ENCODE assay signal across 26 cellular contexts in genomic region chr11:36167073-36167472, GRCh38.
DNase-seq lines count a peak whose midpoint lies in the region; ATAC-seq and TF ChIP-seq lines count a peak whose summit lies in the region.
"Had no signal": no experiment of that assay in that cellular context is flagged by ENCODE, and none has a peak within 500 bp of the region (broad histone marks: within the 10 kb centered on the region; RNA-seq: fewer than 3 reads in every experiment).

No MANE protein-coding gene starts in this region.

- H3K9me3 Mint-ChIP-seq in brain (peaks cover 12 to 18% (median 16%) of the 10 kb centered on the region in 5 experiments), osteocyte (ENCODE audit: unreplicated experiment) (peaks cover 11% of the 10 kb centered on the region)

- CTCF ChIA-PET in HEK293 (lab: Yijun Ruan, JAX), result interaction anchor here (1.0 kb wide), 1 partner anchor 45 kb away, joined by 3 read pairs; no protein-coding TSS in a partner anchor
- CTCF ChIA-PET in PC-3 (lab: Charles Lee), result no interaction called here

- H3K27me3 ChIP-seq in PC-3 (ENCODE audit: low read length), result no peaks in the 10 kb centered on the region
- no peaks in the 10 kb centered on the region for H3K27me3 ChIP-seq in body of pancreas
- H3K27me3 ChIP-seq: BE2C, BLaER1 had no signal

- peaks cover 73% of the 10 kb centered on the region for H3K4me1 Mint-ChIP-seq in brain
- H3K4me1 Mint-ChIP-seq in osteocyte (ENCODE audit: unreplicated experiment), result peaks cover 7% of the 10 kb centered on the region
- H3K4me1 Mint-ChIP-seq: CD14-positive monocyte; CD4-positive, alpha-beta memory T cell; CD4-positive, CD25-positive, alpha-beta regulatory T cell; CD8-positive, alpha-beta memory T cell had no signal

- peak overlapping the region in 3 of 5 experiments; percentile 13 to 84 (median 30) for H3K27ac Mint-ChIP-seq in brain
- H3K27ac Mint-ChIP-seq in osteocyte (ENCODE audit: unreplicated experiment), result no peak overlapping the region
- H3K27ac Mint-ChIP-seq: CD14-positive monocyte; CD4-positive, alpha-beta memory T cell; CD4-positive, CD25-positive, alpha-beta regulatory T cell; CD8-positive, alpha-beta memory T cell had no signal

- no peak for ATAC-seq in PC-3
- no peak for ATAC-seq in HG02763 (IDR thresholded peaks at IDR 0.05; ENCODE audit: unreplicated experiment)
- no peak for ATAC-seq in body of pancreas
- ATAC-seq: GM12878 had no signal

- TF ChIP-seq POLR2A in body of pancreas (IDR thresholded peaks at IDR 0.05), result no peak

- no peaks in the 10 kb centered on the region for H3K9me2 ChIP-seq in PC-3 (replicated peaks; ENCODE audit: low read length)

- no peaks in the 10 kb centered on the region for H3K79me2 ChIP-seq in PC-3 (ENCODE audit: low read length)

- no peak overlapping the region for H3K4me2 ChIP-seq in PC-3 (ENCODE audit: low read length)
- H3K4me2 ChIP-seq: BLaER1 had no signal

- POLR2A ChIA-PET in HEK293 (lab: Yijun Ruan, JAX) (no interaction called here), PC-3 (lab: Charles Lee; ENCODE audit: unreplicated experiment) (no interaction called here)

- H3K9ac ChIP-seq in PC-3 (ENCODE audit: low read length), result no peak overlapping the region
- H3K9ac ChIP-seq: BLaER1 had no signal

- H3K36me3 Mint-ChIP-seq in brain (peaks cover 32% of the 10 kb centered on the region), osteocyte (ENCODE audit: unreplicated experiment) (peaks cover 3% of the 10 kb centered on the region)
- H3K36me3 Mint-ChIP-seq: CD4-positive, alpha-beta memory T cell; CD4-positive, CD25-positive, alpha-beta regulatory T cell; CD8-positive, alpha-beta memory T cell had no signal

- intact Hi-C loops in PC-3 (cut with micrococcal nuclease), result no loop called here
- intact Hi-C loops in body of pancreas (cut with DNase I), result no loop called here

- no peaks in the 10 kb centered on the region for H3F3A ChIP-seq in PC-3 (ENCODE audit: low read length, unreplicated experiment)

- H3K4me1 ChIP-seq in HEK293 (ENCODE audit: control insufficient read depth, insufficient read depth, low read length), result peaks cover 5% of the 10 kb centered on the region
- peaks cover 30% of the 10 kb centered on the region for H3K4me1 ChIP-seq in PC-3 (ENCODE audit: insufficient read depth, low read length)
- H3K4me1 ChIP-seq in body of pancreas, result no peaks in the 10 kb centered on the region

- BruUV-seq in PC-3 (replicated peaks; lab: Mats Ljungman, UMichigan), result no TSS peak

- no peaks in the 10 kb centered on the region for H3K36me3 ChIP-seq in HEK293 (ENCODE audit: control insufficient read depth in 2 of 2, insufficient read depth in 1 of 2, low read length in 2 of 2)
- no peaks in the 10 kb centered on the region for H3K36me3 ChIP-seq in PC-3 (ENCODE audit: low read depth, low read length)
- no peaks in the 10 kb centered on the region for H3K36me3 ChIP-seq in body of pancreas (replicated peaks in 1 of 2; ENCODE audit: insufficient read depth in 1 of 2, low read depth in 2 of 2)
- H3K36me3 ChIP-seq: BE2C had no signal

- no peak overlapping the region for H3K4me3 ChIP-seq in HEK293 (ENCODE audit: low read depth, low read length)
- no peak overlapping the region for H3K4me3 ChIP-seq in PC-3 (ENCODE audit: low read length)
- H3K4me3 ChIP-seq in body of pancreas, result no peak overlapping the region
- H3K4me3 ChIP-seq: BLaER1, GM12878 had no signal

- no peak overlapping the region for H2AFZ ChIP-seq in PC-3 (ENCODE audit: low read length)

- H3K9me3 ChIP-seq in HEK293 (ENCODE audit: control insufficient read depth, insufficient read depth, low read depth, low read length), result no peaks in the 10 kb centered on the region
- no peaks in the 10 kb centered on the region for H3K9me3 ChIP-seq in PC-3 (ENCODE audit: low read length)
- no peaks in the 10 kb centered on the region for H3K9me3 ChIP-seq in body of pancreas
- H3K9me3 ChIP-seq: BE2C had no signal

- H3K27me3 Mint-ChIP-seq in brain (peaks cover 2% of the 10 kb centered on the region), osteocyte (ENCODE audit: unreplicated experiment) (no peaks in the 10 kb centered on the region)

- no peak overlapping the region for H3K4me3 Mint-ChIP-seq in brain
- H3K4me3 Mint-ChIP-seq in osteocyte (ENCODE audit: unreplicated experiment), result no peak overlapping the region
- H3K4me3 Mint-ChIP-seq: CD14-positive monocyte; CD4-positive, alpha-beta memory T cell; CD4-positive, CD25-positive, alpha-beta regulatory T cell; CD8-positive, alpha-beta memory T cell had no signal

- H4K20me1 ChIP-seq in PC-3 (ENCODE audit: low read length), result no peaks in the 10 kb centered on the region
- H4K20me1 ChIP-seq: BLaER1 had no signal

- WGBS in body of pancreas, 2 donors, result 83 to 94% methylated on average over 4 of the region's 4 CpGs

- TF ChIP-seq CTCF in HEK293 (tag by site-specific recombination; IDR thresholded peaks at IDR 0.05) (no peak), PC-3 (conservative IDR thresholded peaks at IDR 0.05; ENCODE audit: low read depth, low read length) (no peak), brain (conservative IDR thresholded peaks at IDR 0.05) (no peak), osteocyte (IDR thresholded peaks at IDR 0.05) (no peak), body of pancreas (IDR thresholded peaks at IDR 0.05) (no peak)

- no peak overlapping the region for H3K27ac ChIP-seq in HEK293 (ENCODE audit: extremely low read depth, low read depth, low read length)
- H3K27ac ChIP-seq in PC-3 (ENCODE audit: low read length), result 0 out of 2 replicates have a peak overlapping the region, but pooled peaks have one; percentile 45
- no peak overlapping the region for H3K27ac ChIP-seq in body of pancreas
- H3K27ac ChIP-seq: BLaER1 had no signal

- DNase-seq in PC-3, result no peak
- peak; percentile 19 for DNase-seq in osteocyte (ENCODE audit: extremely low spot score, unreplicated experiment)
- DNase-seq in activated CD4-positive, alpha-beta T cell treated with anti-CD3 and anti-CD28 coated beads, Interleukin-2, amount 50 U/mL, for 1 hour, result no peak
- DNase-seq in NAMALWA (ENCODE audit: low spot score), result no peak
- DNase-seq in body of pancreas, result no peak
- DNase-seq: 8988T; ACHN; BE2C; C1 segment of cervical spinal cord; CD4-positive, alpha-beta memory T cell; CD4-positive, CD25-positive, alpha-beta regulatory T cell; CD8-positive, alpha-beta memory T cell; COR-L47; DMS 273 treated with DMSO at 0.1 percent for 48 hours; DMS153; DMS53; DMS79; DND-41; EL; GDM1 had no signal

TF ChIP-seq in HEK293, 187 proteins besides CTCF, POLR2A, EP300 and RAD21 (continues in another document):
- TF ChIP-seq ZBTB1 (tag by site-specific recombination; IDR thresholded peaks at IDR 0.05), result no peak
- TF ChIP-seq ZNF10 (tag by site-specific recombination; IDR thresholded peaks at IDR 0.05), result peak; percentile 84
- no peak for TF ChIP-seq ZNF654 (tag by site-specific recombination; IDR thresholded peaks at IDR 0.05; ENCODE audit: low read depth)
- 0 out of 2 replicates have a peak, but pooled peaks have one; percentile 21 for TF ChIP-seq ZNF629 (tag by site-specific recombination; IDR thresholded peaks at IDR 0.05)
- no peak for TF ChIP-seq ZNF580 (tag by site-specific recombination; IDR thresholded peaks at IDR 0.05)
- TF ChIP-seq GLI2 (tag by site-specific recombination; IDR thresholded peaks at IDR 0.05; ENCODE audit: borderline replicate concordance, low read depth), result no peak
- TF ChIP-seq, protein P1, sequence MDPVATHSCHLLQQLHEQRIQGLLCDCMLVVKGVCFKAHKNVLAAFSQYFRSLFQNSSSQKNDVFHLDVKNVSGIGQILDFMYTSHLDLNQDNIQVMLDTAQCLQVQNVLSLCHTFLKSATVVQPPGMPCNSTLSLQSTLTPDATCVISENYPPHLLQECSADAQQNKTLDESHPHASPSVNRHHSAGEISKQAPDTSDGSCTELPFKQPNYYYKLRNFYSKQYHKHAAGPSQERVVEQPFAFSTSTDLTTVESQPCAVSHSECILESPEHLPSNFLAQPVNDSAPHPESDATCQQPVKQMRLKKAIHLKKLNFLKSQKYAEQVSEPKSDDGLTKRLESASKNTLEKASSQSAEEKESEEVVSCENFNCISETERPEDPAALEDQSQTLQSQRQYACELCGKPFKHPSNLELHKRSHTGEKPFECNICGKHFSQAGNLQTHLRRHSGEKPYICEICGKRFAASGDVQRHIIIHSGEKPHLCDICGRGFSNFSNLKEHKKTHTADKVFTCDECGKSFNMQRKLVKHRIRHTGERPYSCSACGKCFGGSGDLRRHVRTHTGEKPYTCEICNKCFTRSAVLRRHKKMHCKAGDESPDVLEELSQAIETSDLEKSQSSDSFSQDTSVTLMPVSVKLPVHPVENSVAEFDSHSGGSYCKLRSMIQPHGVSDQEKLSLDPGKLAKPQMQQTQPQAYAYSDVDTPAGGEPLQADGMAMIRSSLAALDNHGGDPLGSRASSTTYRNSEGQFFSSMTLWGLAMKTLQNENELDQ (tag by site-specific recombination; IDR thresholded peaks at IDR 0.05; ENCODE audit: low read depth), result no peak
